Comparison of ENCODE assay signal across 29 cellular contexts in genomic region chr7:92221766-92222165, GRCh38. TPM values are rescaled to one million over a fixed set of nuclear protein-coding genes. Genes with fewer than 3 reads are reported as not detected.
"Had no signal": no experiment of that assay in that cellular context is flagged by ENCODE, and none has a peak within 500 bp of the region (broad histone marks: within the 10 kb centered on the region; RNA-seq: fewer than 3 reads in every experiment).

No MANE protein-coding gene starts in this region.

- H3K4me1 ChIP-seq: gastrocnemius medialis, heart left ventricle, left lung, pancreas, stomach, thyroid gland had no signal

- H3K4me2 ChIP-seq: hepatocyte had no signal

- H3K4me3 ChIP-seq: coronary artery, gastrocnemius medialis, heart left ventricle, hepatocyte, left lung, mucosa of descending colon, pancreas, stomach, thyroid gland had no signal

- DNase-seq: dermis blood vessel endothelial cell; effector memory CD4-positive, alpha-beta T cell; erythroblast; gastrocnemius medialis; heart left ventricle; left cardiac atrium; left lung; mesenchymal stem cell; mucosa of descending colon; naive B cell; pancreas; stimulated activated CD4-positive, alpha-beta T cell treated with anti-CD3 and anti-CD28 coated beads, Interleukin-2, amount 100 ng/mL, for 24 hours; stimulated activated CD4-positive, alpha-beta T cell treated with anti-CD3 and anti-CD28 coated beads, Interleukin-4, amount 100 ng/mL, for 24 hours; stimulated activated naive CD4-positive, alpha-beta T cell treated with Interleukin-2 at 50 U/mL for 16 hours; stomach; thyroid gland had no signal

- H3K27ac ChIP-seq: coronary artery, gastrocnemius medialis, heart left ventricle, hepatocyte, left lung, neutrophil, pancreas, stomach, thyroid gland had no signal

- H3K27me3 ChIP-seq: gastrocnemius medialis, heart left ventricle, hepatocyte, left lung, neutrophil, pancreas, stomach, thyroid gland had no signal

- H3K9me3 ChIP-seq: gastrocnemius medialis, heart left ventricle, left lung, mucosa of descending colon, neutrophil, pancreas, stomach, thyroid gland had no signal

- H3K79me2 ChIP-seq: hepatocyte had no signal

- H2AFZ ChIP-seq: hepatocyte had no signal

- H3K4me1 Mint-ChIP-seq: mesothelial cell of epicardium; naive B cell; neural crest cell; stimulated activated effector memory CD8-positive, alpha-beta T cell treated with anti-CD3 and anti-CD28 coated beads, Interleukin-12 subunit alpha, Interleukin-12 subunit beta, amount 100 ng/mL, for 72 hours had no signal

- H3K27me3 Mint-ChIP-seq: naive B cell; natural killer cell treated with Interleukin-12 subunit alpha and Interleukin-12 subunit beta and Interleukin-15 and Interleukin-18, amount 100 ng/mL, for 72 hours; progenitor cell of endocrine pancreas had no signal

- FAIRE-seq: endothelial cell of umbilical vein had no signal

- H3K27ac Mint-ChIP-seq: mesothelial cell of epicardium; naive B cell; natural killer cell treated with Interleukin-12 subunit alpha and Interleukin-12 subunit beta and Interleukin-15 and Interleukin-18, amount 100 ng/mL, for 72 hours; progenitor cell of endocrine pancreas; stimulated activated effector memory CD8-positive, alpha-beta T cell treated with anti-CD3 and anti-CD28 coated beads, Interleukin-12 subunit alpha, Interleukin-12 subunit beta, amount 100 ng/mL, for 72 hours had no signal

- ATAC-seq: gastrocnemius medialis; heart left ventricle; left cardiac atrium; left lung; mucosa of descending colon; natural killer cell treated with Interleukin-12 subunit alpha and Interleukin-12 subunit beta and Interleukin-15 and Interleukin-18, amount 100 ng/mL, for 72 hours; pancreas; sciatic nerve; stimulated activated effector memory CD8-positive, alpha-beta T cell treated with anti-CD3 and anti-CD28 coated beads, Interleukin-12 subunit alpha, Interleukin-12 subunit beta, amount 100 ng/mL, for 72 hours had no signal

- H3K9me3 Mint-ChIP-seq: mesothelial cell of epicardium; naive B cell; natural killer cell treated with Interleukin-12 subunit alpha and Interleukin-12 subunit beta and Interleukin-15 and Interleukin-18, amount 100 ng/mL, for 72 hours; neural crest cell; stimulated activated effector memory CD8-positive, alpha-beta T cell treated with anti-CD3 and anti-CD28 coated beads, Interleukin-12 subunit alpha, Interleukin-12 subunit beta, amount 100 ng/mL, for 72 hours had no signal

- H3K4me3 Mint-ChIP-seq: mesothelial cell of epicardium; naive B cell; natural killer cell treated with Interleukin-12 subunit alpha and Interleukin-12 subunit beta and Interleukin-15 and Interleukin-18, amount 100 ng/mL, for 72 hours; neural crest cell; stimulated activated effector memory CD8-positive, alpha-beta T cell treated with anti-CD3 and anti-CD28 coated beads, Interleukin-12 subunit alpha, Interleukin-12 subunit beta, amount 100 ng/mL, for 72 hours had no signal

RNA-seq across cellular contexts. Expression of gene LRRD1, which starts 42.8 kb away (rescaled TPM):
- total RNA-seq: fibroblast of villous mesenchyme; gastrocnemius medialis; kidney epithelial cell; natural killer cell treated with Interleukin-12 subunit alpha and Interleukin-12 subunit beta and Interleukin-15 and Interleukin-18, amount 100 ng/mL, for 72 hours; pancreas; sciatic nerve had no signal
- polyA plus RNA-seq: heart left ventricle, hepatocyte, stomach, urinary bladder had no signal
